In the genomic region with DNA sequence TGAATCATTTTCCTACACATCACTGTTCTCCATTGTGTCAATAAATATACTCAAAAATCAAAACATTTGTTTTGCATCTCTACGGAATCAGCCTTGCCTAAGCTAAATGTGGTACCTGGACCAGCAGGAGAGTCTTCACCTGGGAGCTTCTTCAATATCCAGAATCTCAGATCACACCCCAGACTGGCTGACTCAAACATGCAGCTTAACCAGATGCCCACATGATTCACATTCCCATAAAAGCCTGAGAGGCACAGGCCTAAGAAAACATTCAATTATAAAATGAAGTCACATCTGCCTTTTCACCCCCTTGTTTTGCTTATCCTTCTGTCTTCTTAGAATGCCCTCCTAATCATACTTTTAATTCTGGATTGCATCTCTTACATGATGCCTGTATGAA, we compare ENCODE assay signal across 14 cellular contexts.
"Had no signal": no experiment of that assay in that cellular context is flagged by ENCODE, and none has a peak within 500 bp of the region (broad histone marks: within the 10 kb centered on the region; RNA-seq: fewer than 3 reads in every experiment).

No MANE protein-coding gene starts in this region.

- DNase-seq: activated CD4-positive, alpha-beta T cell treated with anti-CD3 and anti-CD28 coated beads, Interleukin-2, amount 10 ng/mL, durations not matched to agents 7 days and 5 days; activated gamma-delta T cell treated with Interleukin-2 at 50 U/mL for 16 hours; activated naive CD8-positive, alpha-beta T cell treated with anti-CD3 and anti-CD28 coated beads for 36 hours; endodermal cell; erythroblast; mucosa of descending colon; naive thymus-derived CD4-positive, alpha-beta T cell; pancreas; stimulated activated CD4-positive, alpha-beta T cell treated with anti-CD3 and anti-CD28 coated beads, Interleukin-12 subunit alpha, Interleukin-12 subunit beta, amount 100 ng/mL, for 4 hours; stimulated activated CD4-positive, alpha-beta T cell treated with anti-CD3 and anti-CD28 coated beads, Interleukin-2, amount 100 ng/mL, for 24 hours; stomach; testis; upper lobe of left lung had no signal

- H3K36me3 ChIP-seq: pancreas, stomach, upper lobe of left lung had no signal

- ATAC-seq: left lobe of liver; mucosa of descending colon; naive thymus-derived CD4-positive, alpha-beta T cell; pancreas had no signal

- H3K4me1 ChIP-seq: pancreas, stomach, testis, upper lobe of left lung had no signal

- H3K27ac ChIP-seq: pancreas, stomach, testis, upper lobe of left lung had no signal

- H3K27me3 ChIP-seq: pancreas, stomach, testis, upper lobe of left lung had no signal

- H3K9me3 ChIP-seq: mucosa of descending colon, pancreas, testis, upper lobe of left lung had no signal

- H3K4me3 ChIP-seq: mucosa of descending colon, pancreas, stomach, testis, upper lobe of left lung had no signal
